ENCODE assay signal across 13 cellular contexts in genomic region chr13:89375839-89376238, GRCh38.
A peak's percentile ranks its signal among the peaks of the same experiment; 100 is the strongest.
DNase-seq lines count a peak whose midpoint lies in the region; ATAC-seq lines count a peak whose summit lies in the region.
"Had no signal": no experiment of that assay in that cellular context is flagged by ENCODE, and none has a peak within 500 bp of the region (broad histone marks: within the 10 kb centered on the region; RNA-seq: fewer than 3 reads in every experiment).

No MANE protein-coding gene starts in this region.

- DNase-seq in AG20443 (ENCODE audit: low spot score) (peak; percentile 33), NCI-H446 treated with DMSO at 0.1 percent for 48 hours (lab: John Stamatoyannopoulos, UW) (peak; percentile 29), cerebellum (ENCODE audit: low spot score) (peak; percentile 1), left kidney (ENCODE audit: low read depth, low spot score) (peak; percentile 48), SKM-1 treated with dmso at 0.1 percent for 144 hours (lab: John Stamatoyannopoulos, UW; ENCODE audit: unreplicated experiment) (no peak), DMS 273 treated with DMSO at 0.1 percent for 48 hours (lab: John Stamatoyannopoulos, UW) (no peak)
- DNase-seq: activated CD4-positive, alpha-beta memory T cell treated with anti-CD3 and anti-CD28 coated beads for 36 hours; central memory CD4-positive, alpha-beta T cell; NCI-H524 treated with DMSO at 0.1 percent for 48 hours; stimulated activated naive CD4-positive, alpha-beta T cell had no signal

- ATAC-seq in GM21619 (IDR thresholded peaks at IDR 0.05; ENCODE audit: unreplicated experiment) (no peak), GM18870 (IDR thresholded peaks at IDR 0.05; ENCODE audit: unreplicated experiment) (no peak)
- ATAC-seq: Panc1 had no signal

Comparison
In these comparisons a context has a peak if more than half of its experiments do, and no peak if none do; other contexts are left out.
1. DNase-seq: peak in AG20443 (single experiment), NCI-H446 treated with DMSO at 0.1 percent for 48 hours (single experiment), cerebellum (single experiment) and left kidney (single experiment); none in SKM-1 treated with dmso at 0.1 percent for 144 hours (single experiment) and DMS 273 treated with DMSO at 0.1 percent for 48 hours (single experiment).